16 cellular contexts compared by ENCODE assay signal in the genomic region with DNA sequence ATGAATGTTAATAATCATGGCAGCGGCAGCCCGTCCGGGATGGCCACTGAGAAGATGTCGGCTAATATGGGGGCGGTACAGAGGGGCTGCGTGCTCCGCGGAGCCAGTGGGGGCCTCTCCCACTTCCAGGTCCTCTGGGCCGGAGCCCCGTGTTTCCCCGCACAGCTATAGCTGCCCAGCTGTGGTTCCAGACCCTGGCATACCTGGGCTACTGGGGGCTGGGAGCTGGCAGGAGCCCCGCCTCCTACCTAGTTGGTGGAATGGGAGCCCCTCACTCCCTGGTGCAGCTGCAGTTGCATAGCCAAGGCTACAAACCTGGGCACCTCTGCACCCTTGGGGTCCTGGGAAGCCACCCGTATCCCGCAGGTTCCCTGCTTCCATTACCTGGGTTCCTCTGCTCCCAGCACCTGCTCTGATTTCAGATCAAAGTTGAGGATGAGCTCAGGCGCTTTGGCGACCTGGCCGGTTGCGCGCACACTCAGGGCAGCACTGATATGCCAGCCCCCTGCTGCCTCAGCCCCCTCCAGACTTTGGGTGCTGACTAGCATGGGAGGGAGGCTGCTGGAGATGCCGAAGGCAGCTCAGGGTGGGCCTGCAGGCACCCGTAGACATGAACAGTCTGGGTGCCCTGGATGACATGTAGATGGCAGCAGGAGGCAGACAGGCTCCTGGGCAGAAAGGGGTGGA.
A peak's percentile ranks its signal among the peaks of the same experiment; 100 is the strongest.
DNase-seq lines count a peak whose midpoint lies in the region; ATAC-seq, FAIRE-seq and TF ChIP-seq lines count a peak whose summit lies in the region.
"Had no signal": no experiment of that assay in that cellular context is flagged by ENCODE, and none has a peak within 500 bp of the region (broad histone marks: within the 10 kb centered on the region; RNA-seq: fewer than 3 reads in every experiment).

No MANE protein-coding gene starts in this region.

- TF ChIP-seq POLR2A in sigmoid colon (IDR thresholded peaks at IDR 0.05) (no peak), GM12892 (IDR thresholded peaks at IDR 0.05; ENCODE audit: low read depth, low read length) (no peak)

- no peak for TF ChIP-seq CTCF in osteocyte (IDR thresholded peaks at IDR 0.05)
- no peak for TF ChIP-seq CTCF in upper lobe of right lung (IDR thresholded peaks at IDR 0.05)
- TF ChIP-seq CTCF in sigmoid colon (IDR thresholded peaks at IDR 0.05), result no peak

- H3K9me3 ChIP-seq in upper lobe of right lung, result no peaks in the 10 kb centered on the region
- no peaks in the 10 kb centered on the region for H3K9me3 ChIP-seq in sigmoid colon
- H3K9me3 ChIP-seq: Caco-2 had no signal

- no peaks in the 10 kb centered on the region for H3K4me1 ChIP-seq in upper lobe of right lung
- no peaks in the 10 kb centered on the region for H3K4me1 ChIP-seq in sigmoid colon
- H3K4me1 ChIP-seq: BLaER1, Caco-2 had no signal

- H3K27ac ChIP-seq in upper lobe of right lung (no peak overlapping the region), sigmoid colon (no peak overlapping the region)
- H3K27ac ChIP-seq: BLaER1 had no signal

- H3K4me1 Mint-ChIP-seq in stimulated activated naive CD8-positive, alpha-beta T cell treated with anti-CD3 and anti-CD28 coated beads, Interleukin-15, amount 100 ng/mL, for 72 hours, result no peaks in the 10 kb centered on the region
- no peaks in the 10 kb centered on the region for H3K4me1 Mint-ChIP-seq in osteocyte (ENCODE audit: unreplicated experiment)
- H3K4me1 Mint-ChIP-seq: CD8-positive, alpha-beta memory T cell had no signal

- no peak for TF ChIP-seq EP300 in sigmoid colon (IDR thresholded peaks at IDR 0.05)

- WGBS in sigmoid colon, 2 donors, result 91% methylated on average over 21 of the region's 21 CpGs

- no peaks in the 10 kb centered on the region for H3K36me3 Mint-ChIP-seq in osteocyte (ENCODE audit: unreplicated experiment)
- H3K36me3 Mint-ChIP-seq: CD8-positive, alpha-beta memory T cell had no signal

- intact Hi-C loops in upper lobe of right lung (cut with DNase I), result no loop called here
- intact Hi-C loops in sigmoid colon (cut with DNase I), result no loop called here

- H3K36me3 ChIP-seq in upper lobe of right lung, result no peaks in the 10 kb centered on the region
- H3K36me3 ChIP-seq in sigmoid colon, result no peaks in the 10 kb centered on the region
- H3K36me3 ChIP-seq: BLaER1 had no signal

- H3K9me3 Mint-ChIP-seq in stimulated activated naive CD8-positive, alpha-beta T cell treated with anti-CD3 and anti-CD28 coated beads, Interleukin-15, amount 100 ng/mL, for 72 hours, result peaks cover 0 to 3% of the 10 kb centered on the region in 2 donors
- H3K9me3 Mint-ChIP-seq in osteocyte (ENCODE audit: unreplicated experiment), result peaks cover 2% of the 10 kb centered on the region

- H3K27ac Mint-ChIP-seq in stimulated activated naive CD8-positive, alpha-beta T cell treated with anti-CD3 and anti-CD28 coated beads, Interleukin-15, amount 100 ng/mL, for 72 hours, result no peak overlapping the region
- H3K27ac Mint-ChIP-seq in osteocyte (ENCODE audit: unreplicated experiment), result no peak overlapping the region
- H3K27ac Mint-ChIP-seq: CD8-positive, alpha-beta memory T cell had no signal

- FAIRE-seq in GM12892 (lab: Jason Lieb, UNC), result no peak
- FAIRE-seq: H54 had no signal

- H3K4me3 Mint-ChIP-seq in stimulated activated naive CD8-positive, alpha-beta T cell treated with anti-CD3 and anti-CD28 coated beads, Interleukin-15, amount 100 ng/mL, for 72 hours, result no peak overlapping the region
- H3K4me3 Mint-ChIP-seq in osteocyte (ENCODE audit: unreplicated experiment), result no peak overlapping the region
- H3K4me3 Mint-ChIP-seq: CD8-positive, alpha-beta memory T cell had no signal

- H3K4me3 ChIP-seq in upper lobe of right lung (no peak overlapping the region), sigmoid colon (no peak overlapping the region)
- H3K4me3 ChIP-seq: BLaER1 had no signal

- no peak for DNase-seq in stimulated activated naive CD8-positive, alpha-beta T cell treated with anti-CD3 and anti-CD28 coated beads, Interleukin-15, Interleukin-2, amounts not matched to agents 100 U/mL and 50 U/mL, for 24 hours
- DNase-seq in stimulated activated naive CD8-positive, alpha-beta T cell treated with anti-CD3 and anti-CD28 coated beads, Interleukin-15, amount 100 ng/mL, for 72 hours, result no peak
- peak; percentile 78 for DNase-seq in osteocyte (ENCODE audit: extremely low spot score, unreplicated experiment)
- no peak for DNase-seq in upper lobe of right lung
- DNase-seq in sigmoid colon, result no peak
- DNase-seq in GM12892 (ENCODE audit: insufficient read length), result no peak
- DNase-seq in activated naive CD4-positive, alpha-beta T cell treated with Interleukin-2 at 50 U/mL for 16 hours, result no peak
- DNase-seq: 8988T; AML-193; Caco-2; CD8-positive, alpha-beta memory T cell; DND-41; GDM1 had no signal

- peak; percentile 36 for ATAC-seq in stimulated activated naive CD8-positive, alpha-beta T cell treated with anti-CD3 and anti-CD28 coated beads, Interleukin-15, Interleukin-2, amounts not matched to agents 100 U/mL and 50 U/mL, for 24 hours
- no peak for ATAC-seq in stimulated activated naive CD8-positive, alpha-beta T cell treated with anti-CD3 and anti-CD28 coated beads, Interleukin-15, amount 100 ng/mL, for 72 hours
- ATAC-seq in upper lobe of right lung, result peak; percentile 41
- ATAC-seq: HCT116 had no signal

- no peaks in the 10 kb centered on the region for H3K27me3 Mint-ChIP-seq in stimulated activated naive CD8-positive, alpha-beta T cell treated with anti-CD3 and anti-CD28 coated beads, Interleukin-15, amount 100 ng/mL, for 72 hours
- no peaks in the 10 kb centered on the region for H3K27me3 Mint-ChIP-seq in osteocyte (ENCODE audit: unreplicated experiment)
- H3K27me3 Mint-ChIP-seq: CD8-positive, alpha-beta memory T cell had no signal

- no peaks in the 10 kb centered on the region for H3K27me3 ChIP-seq in upper lobe of right lung
- no peaks in the 10 kb centered on the region for H3K27me3 ChIP-seq in sigmoid colon
- H3K27me3 ChIP-seq: BLaER1 had no signal
